ENCODE assay signal across 3 cellular contexts in genomic region chr4:157806176-157806575, GRCh38.
TF ChIP-seq lines count a peak whose summit lies in the region.

No MANE protein-coding gene starts in this region.

TF ChIP-seq in SK-N-SH treated with all-trans-retinoic acid at 6 μM for 48 hours, 23 proteins besides CTCF, POLR2A, EP300 and RAD21 (continued from another document):
- TF ChIP-seq, protein P1, sequence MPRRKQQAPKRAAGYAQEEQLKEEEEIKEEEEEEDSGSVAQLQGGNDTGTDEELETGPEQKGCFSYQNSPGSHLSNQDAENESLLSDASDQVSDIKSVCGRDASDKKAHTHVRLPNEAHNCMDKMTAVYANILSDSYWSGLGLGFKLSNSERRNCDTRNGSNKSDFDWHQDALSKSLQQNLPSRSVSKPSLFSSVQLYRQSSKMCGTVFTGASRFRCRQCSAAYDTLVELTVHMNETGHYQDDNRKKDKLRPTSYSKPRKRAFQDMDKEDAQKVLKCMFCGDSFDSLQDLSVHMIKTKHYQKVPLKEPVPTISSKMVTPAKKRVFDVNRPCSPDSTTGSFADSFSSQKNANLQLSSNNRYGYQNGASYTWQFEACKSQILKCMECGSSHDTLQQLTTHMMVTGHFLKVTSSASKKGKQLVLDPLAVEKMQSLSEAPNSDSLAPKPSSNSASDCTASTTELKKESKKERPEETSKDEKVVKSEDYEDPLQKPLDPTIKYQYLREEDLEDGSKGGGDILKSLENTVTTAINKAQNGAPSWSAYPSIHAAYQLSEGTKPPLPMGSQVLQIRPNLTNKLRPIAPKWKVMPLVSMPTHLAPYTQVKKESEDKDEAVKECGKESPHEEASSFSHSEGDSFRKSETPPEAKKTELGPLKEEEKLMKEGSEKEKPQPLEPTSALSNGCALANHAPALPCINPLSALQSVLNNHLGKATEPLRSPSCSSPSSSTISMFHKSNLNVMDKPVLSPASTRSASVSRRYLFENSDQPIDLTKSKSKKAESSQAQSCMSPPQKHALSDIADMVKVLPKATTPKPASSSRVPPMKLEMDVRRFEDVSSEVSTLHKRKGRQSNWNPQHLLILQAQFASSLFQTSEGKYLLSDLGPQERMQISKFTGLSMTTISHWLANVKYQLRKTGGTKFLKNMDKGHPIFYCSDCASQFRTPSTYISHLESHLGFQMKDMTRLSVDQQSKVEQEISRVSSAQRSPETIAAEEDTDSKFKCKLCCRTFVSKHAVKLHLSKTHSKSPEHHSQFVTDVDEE (CRISPR knock-in tag; IDR thresholded peaks at IDR 0.05), result no peak
- TF ChIP-seq OSR1 (CRISPR knock-in tag; IDR thresholded peaks at IDR 0.05) (no peak), ZNF565 (CRISPR knock-in tag; conservative IDR thresholded peaks at IDR 0.05; ENCODE audit: low read depth) (no peak), ISL1 (CRISPR knock-in tag; IDR thresholded peaks at IDR 0.05) (no peak), ZNF70 (CRISPR knock-in tag; IDR thresholded peaks at IDR 0.05) (no peak), ZFP3 (CRISPR knock-in tag; IDR thresholded peaks at IDR 0.05) (no peak), ARNTL (CRISPR knock-in tag; IDR thresholded peaks at IDR 0.05; ENCODE audit: borderline replicate concordance, low read depth) (no peak), ZC3H10 (CRISPR knock-in tag; IDR thresholded peaks at IDR 0.05) (no peak), GLIS3 (CRISPR knock-in tag; IDR thresholded peaks at IDR 0.05) (no peak)
- TF ChIP-seq, protein P2, sequence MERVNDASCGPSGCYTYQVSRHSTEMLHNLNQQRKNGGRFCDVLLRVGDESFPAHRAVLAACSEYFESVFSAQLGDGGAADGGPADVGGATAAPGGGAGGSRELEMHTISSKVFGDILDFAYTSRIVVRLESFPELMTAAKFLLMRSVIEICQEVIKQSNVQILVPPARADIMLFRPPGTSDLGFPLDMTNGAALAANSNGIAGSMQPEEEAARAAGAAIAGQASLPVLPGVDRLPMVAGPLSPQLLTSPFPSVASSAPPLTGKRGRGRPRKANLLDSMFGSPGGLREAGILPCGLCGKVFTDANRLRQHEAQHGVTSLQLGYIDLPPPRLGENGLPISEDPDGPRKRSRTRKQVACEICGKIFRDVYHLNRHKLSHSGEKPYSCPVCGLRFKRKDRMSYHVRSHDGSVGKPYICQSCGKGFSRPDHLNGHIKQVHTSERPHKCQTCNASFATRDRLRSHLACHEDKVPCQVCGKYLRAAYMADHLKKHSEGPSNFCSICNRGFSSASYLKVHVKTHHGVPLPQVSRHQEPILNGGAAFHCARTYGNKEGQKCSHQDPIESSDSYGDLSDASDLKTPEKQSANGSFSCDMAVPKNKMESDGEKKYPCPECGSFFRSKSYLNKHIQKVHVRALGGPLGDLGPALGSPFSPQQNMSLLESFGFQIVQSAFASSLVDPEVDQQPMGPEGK (CRISPR knock-in tag; IDR thresholded peaks at IDR 0.05; ENCODE audit: borderline replicate concordance), result no peak

TF ChIP-seq in SK-N-SH, 30 proteins besides CTCF, POLR2A, EP300 and RAD21 (continued from another document):
- TF ChIP-seq, protein P3, sequence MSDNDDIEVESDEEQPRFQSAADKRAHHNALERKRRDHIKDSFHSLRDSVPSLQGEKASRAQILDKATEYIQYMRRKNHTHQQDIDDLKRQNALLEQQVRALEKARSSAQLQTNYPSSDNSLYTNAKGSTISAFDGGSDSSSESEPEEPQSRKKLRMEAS (IDR thresholded peaks at IDR 0.05; ENCODE audit: low read depth), result no peak
- TF ChIP-seq RXRA (IDR thresholded peaks at IDR 0.05; ENCODE audit: borderline replicate concordance, low read depth) (no peak), GABPA (IDR thresholded peaks at IDR 0.05; ENCODE audit: low read depth) (no peak), NRF1 (IDR thresholded peaks at IDR 0.05; ENCODE audit: low read depth, low read length) (no peak), EZH2phosphoT487 (IDR thresholded peaks at IDR 0.05; ENCODE audit: borderline replicate concordance, low read depth) (no peak)
TF ChIP-seq in SK-N-SH: peak in this region for 0.

TF ChIP-seq in WTC11, 78 proteins besides CTCF, POLR2A, EP300 and RAD21 (continued from another document):
- TF ChIP-seq NFYB (CRISPR knock-in tag; conservative IDR thresholded peaks at IDR 0.05; ENCODE audit: low read depth), result no peak
- TF ChIP-seq KAT7 (CRISPR knock-in tag; IDR thresholded peaks at IDR 0.05; ENCODE audit: borderline replicate concordance), result no peak
- TF ChIP-seq, protein P4, sequence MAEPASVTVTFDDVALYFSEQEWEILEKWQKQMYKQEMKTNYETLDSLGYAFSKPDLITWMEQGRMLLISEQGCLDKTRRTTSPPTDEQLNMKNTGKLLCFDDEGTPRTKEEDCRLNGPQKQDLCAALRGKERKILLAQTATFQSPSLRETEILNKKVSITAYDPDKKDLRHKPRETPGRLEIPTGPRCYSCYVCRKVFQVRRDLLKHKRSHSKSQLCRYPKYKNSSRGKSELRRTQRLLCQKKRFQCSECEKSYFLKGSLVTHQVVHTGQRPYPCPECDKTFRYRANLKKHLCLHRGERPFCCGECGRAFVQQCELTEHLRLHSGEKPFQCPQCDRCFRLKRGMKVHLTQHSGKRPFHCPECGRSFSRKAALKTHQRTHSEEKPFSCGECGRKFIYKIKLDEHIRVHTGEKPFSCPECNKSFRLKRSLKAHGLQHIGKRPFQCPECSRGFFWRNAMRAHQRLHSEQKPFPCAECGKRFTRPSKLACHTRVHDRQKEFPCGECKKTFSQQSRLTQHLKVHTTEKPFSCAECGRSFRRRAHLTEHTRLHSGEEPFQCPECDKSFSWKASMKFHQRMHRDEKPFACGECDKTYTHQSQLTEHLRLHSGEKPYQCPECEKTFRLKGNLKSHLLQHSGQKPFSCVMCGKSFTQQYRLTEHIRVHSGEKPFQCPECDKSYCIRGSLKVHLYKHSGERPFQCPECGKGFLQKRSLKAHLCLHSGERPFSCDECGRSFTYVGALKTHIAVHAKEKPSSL (CRISPR knock-in tag; conservative IDR thresholded peaks at IDR 0.05), result no peak
- TF ChIP-seq ZNF219 (CRISPR knock-in tag; IDR thresholded peaks at IDR 0.05; ENCODE audit: borderline replicate concordance), result no peak
